In the genomic region with DNA sequence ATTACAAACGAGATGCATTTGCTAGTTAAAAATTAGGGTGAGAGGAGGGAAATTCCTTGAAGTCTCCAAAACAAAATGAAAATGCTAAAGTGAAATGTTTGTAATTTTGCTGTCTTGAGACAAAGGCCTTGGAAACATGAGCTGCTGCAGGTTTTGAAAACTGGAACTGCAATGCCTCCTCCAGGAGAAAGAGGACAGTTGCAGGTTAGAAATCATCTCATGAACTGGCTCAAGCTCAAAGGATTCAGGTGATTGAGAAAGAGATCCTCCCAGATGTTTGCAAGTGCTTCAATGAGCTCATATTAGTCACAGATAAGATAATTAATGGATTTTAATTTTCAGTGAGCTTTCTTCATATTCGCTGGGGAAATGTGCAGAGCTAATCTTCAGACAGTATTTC, we compare ENCODE assay signal across 10 cellular contexts. TPM values are rescaled to one million over a fixed set of nuclear protein-coding genes. Genes with fewer than 3 reads are reported as not detected.
A peak's percentile ranks its signal among the peaks of the same experiment; 100 is the strongest.
DNase-seq lines count a peak whose midpoint lies in the region; ATAC-seq and TF ChIP-seq lines count a peak whose summit lies in the region.
"Had no signal": no experiment of that assay in that cellular context is flagged by ENCODE, and none has a peak within 500 bp of the region (broad histone marks: within the 10 kb centered on the region; RNA-seq: fewer than 3 reads in every experiment).

No MANE protein-coding gene starts in this region.

- TF ChIP-seq CTCF in epithelial cell of esophagus (IDR thresholded peaks at IDR 0.05; ENCODE audit: insufficient read depth, low read depth, low read length, missing control alignments): peak; percentile 57

- H3K9ac ChIP-seq in skeletal muscle tissue (ENCODE audit: low read depth in 1 of 3, low read length in 3 of 3): no peak overlapping the region
- H3K9ac ChIP-seq: BLaER1 had no signal

- H3K9me3 ChIP-seq in skeletal muscle tissue (ENCODE audit: control insufficient read depth in 3 of 3, low read length in 3 of 3): no peaks in the 10 kb centered on the region
- H3K9me3 ChIP-seq: BLaER1, sigmoid colon had no signal

- peaks cover 0 to 7% (median 2%) of the 10 kb centered on the region in 3 donors for H3K36me3 ChIP-seq in skeletal muscle tissue (ENCODE audit: control insufficient read depth in 3 of 3, insufficient read depth in 3 of 3, low read length in 3 of 3)
- H3K36me3 ChIP-seq: BLaER1, sigmoid colon had no signal

- peak; percentile 35 to 82 (median 39) for DNase-seq in NCI-H1417 (lab: John Stamatoyannopoulos, UW)
- DNase-seq in NCI-H1417 treated with DMSO at 0.1 percent for 48 hours (lab: John Stamatoyannopoulos, UW): no peak
- DNase-seq in NCI-H446 treated with DMSO at 0.1 percent for 48 hours (lab: John Stamatoyannopoulos, UW): peak; percentile 47
- peak; percentile 63 for DNase-seq in epithelial cell of esophagus (ENCODE audit: low read depth)
- DNase-seq in activated T-cell treated with anti-CD3 and anti-CD28 coated beads, Interleukin-2, amount 50 U/mL, for 1 hour: no peak
- DNase-seq: sigmoid colon had no signal

- H3K27ac ChIP-seq in skeletal muscle tissue (ENCODE audit: low read depth, low read length): peak overlapping the region; percentile 49
- H3K27ac ChIP-seq: BLaER1, sigmoid colon had no signal

- ATAC-seq in HG03280 (IDR thresholded peaks at IDR 0.05; ENCODE audit: unreplicated experiment): no peak
- no peak for ATAC-seq in GM18873 (IDR thresholded peaks at IDR 0.05; ENCODE audit: low FRiP score, unreplicated experiment)

- H3K4me3 ChIP-seq in epithelial cell of esophagus (ENCODE audit: low read length) (no peak overlapping the region), skeletal muscle tissue (ENCODE audit: low read length in 3 of 3) (no peak overlapping the region)
- H3K4me3 ChIP-seq: BLaER1, sigmoid colon had no signal

- peaks cover 19 to 54% (median 44%) of the 10 kb centered on the region in 3 donors for H3K4me1 ChIP-seq in skeletal muscle tissue (ENCODE audit: control insufficient read depth in 3 of 3, insufficient read depth in 3 of 3, low read length in 3 of 3)
- H3K4me1 ChIP-seq: BLaER1 had no signal

- peaks cover 0 to 7% (median 0%) of the 10 kb centered on the region in 3 donors for H3K27me3 ChIP-seq in skeletal muscle tissue (ENCODE audit: control insufficient read depth in 3 of 3, insufficient read depth in 3 of 3, low read length in 3 of 3)
- H3K27me3 ChIP-seq: BLaER1, sigmoid colon had no signal

RNA-seq across cellular contexts. Expression of a gene that starts 32.4 kb away (rescaled TPM):
- total RNA-seq in skeletal muscle tissue: 223 TPM

Comparison
In these comparisons a context has a peak if more than half of its experiments do, and no peak if none do; other contexts are left out.
1. DNase-seq: peak in NCI-H1417 (3 of 3), NCI-H446 treated with DMSO at 0.1 percent for 48 hours (single experiment) and epithelial cell of esophagus (single experiment); none in NCI-H1417 treated with DMSO at 0.1 percent for 48 hours (single experiment) and activated T-cell treated with anti-CD3 and anti-CD28 coated beads, Interleukin-2, amount 50 U/mL, for 1 hour (single experiment).